Comparison of ENCODE assay signal across 9 cellular contexts in the genomic region with DNA sequence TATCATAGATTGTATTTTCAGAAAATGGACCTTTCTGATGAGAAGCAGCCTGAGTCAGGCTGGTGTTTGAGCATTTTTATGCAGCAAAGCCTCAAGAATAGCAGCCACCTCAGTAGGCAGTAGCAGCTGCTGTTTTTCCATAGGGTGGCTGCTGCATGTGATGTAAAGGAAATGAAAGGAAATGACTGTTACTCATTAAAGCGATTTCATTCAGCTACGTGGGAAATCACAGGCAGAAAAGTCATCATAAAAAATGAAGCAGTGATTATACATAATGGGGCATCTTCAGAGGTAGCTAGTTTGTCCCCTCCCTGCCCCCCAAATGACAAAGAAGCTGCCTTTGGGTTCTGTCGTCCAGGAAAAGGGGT.
A peak's percentile ranks its signal among the peaks of the same experiment; 100 is the strongest.
DNase-seq lines count a peak whose midpoint lies in the region; ATAC-seq, FAIRE-seq and TF ChIP-seq lines count a peak whose summit lies in the region.
"Had no signal": no experiment of that assay in that cellular context is flagged by ENCODE, and none has a peak within 500 bp of the region (broad histone marks: within the 10 kb centered on the region; RNA-seq: fewer than 3 reads in every experiment).

No MANE protein-coding gene starts in this region.

- peak; percentile 8 for DNase-seq in HT1080 (ENCODE audit: low read depth)
- DNase-seq in dermis blood vessel endothelial cell = peak; percentile 53
- peak; percentile 8 to 23 for DNase-seq in lung microvascular endothelial cell (ENCODE audit: low read depth in 2 of 2)
- peak; percentile 42 for DNase-seq in putamen (ENCODE audit: low spot score)
- DNase-seq in OCI-M1 (lab: John Stamatoyannopoulos, UW) = no peak
- no peak for DNase-seq in H54 (ENCODE audit: insufficient read length, low spot score)
- DNase-seq in NCI-H1930 (lab: John Stamatoyannopoulos, UW) = no peak
- DNase-seq: GOT3 had no signal

- no peak for ATAC-seq in GM21619 (IDR thresholded peaks at IDR 0.05; ENCODE audit: unreplicated experiment)

- TF ChIP-seq POLR2A in H54 (IDR thresholded peaks at IDR 0.05; ENCODE audit: low read depth, low read length) = no peak

- FAIRE-seq in H54 (lab: Jason Lieb, UNC) = no peak

Comparison
In these comparisons a context has a peak if more than half of its experiments do, and no peak if none do; other contexts are left out.
1. DNase-seq: peak in HT1080 (single experiment), dermis blood vessel endothelial cell (single experiment), lung microvascular endothelial cell (2 of 2) and putamen (single experiment); none in OCI-M1 (single experiment), H54 (single experiment) and NCI-H1930 (0 of 2).